Comparison of ENCODE assay signal across 8 cellular contexts in the genomic region with DNA sequence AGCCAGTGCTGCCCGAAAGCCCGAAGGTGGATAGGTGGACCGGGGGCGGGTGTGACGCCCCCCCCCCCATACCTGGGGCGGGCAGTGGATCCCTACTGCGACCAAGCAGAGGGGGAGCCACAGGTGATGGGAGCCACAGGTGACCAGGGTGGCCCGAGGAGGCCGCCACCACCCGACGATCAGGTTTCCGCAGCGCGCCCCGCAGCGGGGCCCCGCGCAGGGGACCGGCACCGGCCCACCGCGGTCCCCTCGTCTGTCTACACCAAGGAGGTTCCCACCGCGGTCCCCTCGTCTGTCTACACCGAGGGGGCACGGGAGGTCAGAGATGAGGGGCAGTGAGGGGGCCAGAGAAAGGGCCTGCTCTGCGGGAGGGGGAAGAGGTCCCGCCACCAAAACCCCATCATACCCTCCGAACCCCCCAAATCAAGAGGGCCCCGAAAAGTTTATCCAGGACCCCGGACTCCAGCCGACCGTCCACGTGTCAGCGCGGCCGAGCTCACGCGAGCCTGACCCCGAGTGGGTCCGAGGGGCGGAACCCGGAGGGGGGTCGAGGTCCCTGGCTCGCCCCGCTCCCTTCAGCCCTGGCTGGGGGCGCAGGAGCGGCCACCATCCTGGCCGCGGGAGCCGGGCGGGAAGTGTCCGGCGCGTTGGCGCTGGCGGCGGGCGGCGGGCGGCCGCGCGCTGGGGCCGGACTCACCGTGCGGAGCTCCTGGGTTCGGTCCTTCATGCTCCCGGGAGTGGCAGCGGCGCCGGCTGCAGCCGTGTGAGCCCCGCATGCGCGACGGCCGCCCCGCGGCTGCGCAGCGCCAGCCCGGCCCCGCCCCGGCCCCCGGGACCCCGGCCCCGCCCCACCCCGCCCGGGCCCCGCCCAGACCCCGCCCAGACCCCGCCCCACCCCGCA. TPM values are rescaled to one million over a fixed set of nuclear protein-coding genes. Genes with fewer than 3 reads are reported as not detected.
A peak's percentile ranks its signal among the peaks of the same experiment; 100 is the strongest.
DNase-seq lines count a peak whose midpoint lies in the region; ATAC-seq, FAIRE-seq and TF ChIP-seq lines count a peak whose summit lies in the region.

A gene (minus strand): TSS at position 765 of the 901 bp plus-strand sequence. CDS start 38 bp downstream, at position 727.

- peaks cover 32% of the 10 kb centered on the region for H3K79me2 ChIP-seq in endothelial cell of umbilical vein (ENCODE audit: control insufficient read depth, insufficient read depth, low read length)

- dilution Hi-C loops in endothelial cell of umbilical vein (cut with MboI; ENCODE audit: extremely low pct_ligation_motif_present, low sequenced_read_pairs), result no loop called here

- no peaks in the 10 kb centered on the region for H3K9me3 Mint-ChIP-seq in stimulated activated effector memory CD8-positive, alpha-beta T cell treated with anti-CD3 and anti-CD28 coated beads, Interleukin-12 subunit alpha, Interleukin-12 subunit beta, amount 100 ng/mL, for 72 hours

- H3K27ac ChIP-seq in endothelial cell of umbilical vein (ENCODE audit: insufficient read depth, low read depth, low read length), result peak within 1 kb of the TSS; percentile 98

- H3K27me3 ChIP-seq in endothelial cell of umbilical vein (ENCODE audit: control insufficient read depth in 2 of 2, insufficient read depth in 2 of 2, low read length in 2 of 2), result no peaks in the 10 kb centered on the region

- intact Hi-C loops in endothelial cell of umbilical vein (cut with micrococcal nuclease), result loop anchor here (1.0 kb wide), 3 partner anchors 12 to 132 kb away; a partner anchor contains a TSS

- CTCF ChIA-PET in endothelial cell of umbilical vein (lab: Charles Lee), result interaction anchor here (1.0 to 8.6 kb wide), 4 partner anchors 13 to 108 kb away, joined by 3 to 270 read pairs (median 4); no protein-coding TSS in a partner anchor

- H3K9me1 ChIP-seq in endothelial cell of umbilical vein (replicated peaks; ENCODE audit: control insufficient read depth, extremely low read depth, insufficient read depth, low read length), result no peaks in the 10 kb centered on the region

- no peaks in the 10 kb centered on the region for H3K36me3 ChIP-seq in endothelial cell of umbilical vein (ENCODE audit: control insufficient read depth in 2 of 2, extremely low read depth in 1 of 2, insufficient read depth in 2 of 2, low read length in 2 of 2)

- TF ChIP-seq CTCF in endothelial cell of umbilical vein (IDR thresholded peaks at IDR 0.05; ENCODE audit: extremely low read depth in 1 of 2, insufficient read depth in 1 of 2, low read depth in 1 of 2, low read length in 2 of 2), result no peak

- H3K36me3 Mint-ChIP-seq in stimulated activated effector memory CD8-positive, alpha-beta T cell treated with anti-CD3 and anti-CD28 coated beads, Interleukin-12 subunit alpha, Interleukin-12 subunit beta, amount 100 ng/mL, for 72 hours, result peaks cover 39% of the 10 kb centered on the region

- H3K4me2 ChIP-seq in endothelial cell of umbilical vein (ENCODE audit: insufficient read depth, low read length), result peak within 1 kb of the TSS; percentile 48

- H3K9ac ChIP-seq in endothelial cell of umbilical vein (replicated peaks; ENCODE audit: extremely low read depth, insufficient read depth, low read length), result peak within 1 kb of the TSS; percentile 77

- peak within 1 kb of the TSS; percentile 42 to 66 (median 57) for H3K4me3 ChIP-seq in endothelial cell of umbilical vein (replicated peaks in 1 of 3; ENCODE audit: insufficient read depth in 1 of 3, low read depth in 1 of 3, low read length in 3 of 3)

- POLR2A ChIA-PET in endothelial cell of umbilical vein (lab: Charles Lee), result interaction anchor here (0.7 kb wide), 1 partner anchor 15 kb away, joined by 3 read pairs; no protein-coding TSS in a partner anchor

- no peak within 1 kb of the TSS for H2AFZ ChIP-seq in endothelial cell of umbilical vein (ENCODE audit: low read depth, low read length)

- no peaks in the 10 kb centered on the region for H3K9me3 ChIP-seq in endothelial cell of umbilical vein (replicated peaks; ENCODE audit: control insufficient read depth, insufficient read depth, low read length)

- no peaks in the 10 kb centered on the region for H4K20me1 ChIP-seq in endothelial cell of umbilical vein (replicated peaks; ENCODE audit: control insufficient read depth, extremely low read depth, insufficient read depth, low read length)

- DNase-seq in NCI-H82 (lab: John Stamatoyannopoulos, UW) (peak; percentile 73), NCI-H82 treated with DMSO at 0.1 percent for 48 hours (lab: John Stamatoyannopoulos, UW; ENCODE audit: unreplicated experiment) (no peak), NCI-H510A treated with DMSO at 0.1 percent for 48 hours (lab: John Stamatoyannopoulos, UW) (peak; percentile 24), endothelial cell of umbilical vein (ENCODE audit: low read depth, low spot score) (peak; percentile 55), mucosa of gallbladder (ENCODE audit: low spot score) (peak; percentile 68)
- DNase-seq in activated CD8-positive, alpha-beta memory T cell treated with anti-CD3 and anti-CD28 coated beads, Interleukin-2, amount 50 U/mL, for 48 hours, result peak; percentile 86
- DNase-seq in stimulated activated effector memory CD8-positive, alpha-beta T cell treated with anti-CD3 and anti-CD28 coated beads, Interleukin-12 subunit alpha, Interleukin-12 subunit beta, amount 100 ng/mL, for 72 hours (ENCODE audit: low spot score in 2 of 2), result peak; percentile 64 to 86

- peak; percentile 60 for ATAC-seq in HG02981 (IDR thresholded peaks at IDR 0.05; ENCODE audit: unreplicated experiment)
- ATAC-seq in stimulated activated effector memory CD8-positive, alpha-beta T cell treated with anti-CD3 and anti-CD28 coated beads, Interleukin-12 subunit alpha, Interleukin-12 subunit beta, amount 100 ng/mL, for 72 hours, result peak; percentile 70

- H3K4me3 Mint-ChIP-seq in stimulated activated effector memory CD8-positive, alpha-beta T cell treated with anti-CD3 and anti-CD28 coated beads, Interleukin-12 subunit alpha, Interleukin-12 subunit beta, amount 100 ng/mL, for 72 hours, result peak within 1 kb of the TSS; percentile 82

- H3K4me1 Mint-ChIP-seq in stimulated activated effector memory CD8-positive, alpha-beta T cell treated with anti-CD3 and anti-CD28 coated beads, Interleukin-12 subunit alpha, Interleukin-12 subunit beta, amount 100 ng/mL, for 72 hours, result peaks cover 39% of the 10 kb centered on the region

- peak; percentile 42 for FAIRE-seq in endothelial cell of umbilical vein (lab: Jason Lieb, UNC)

- BruUV-seq in endothelial cell of umbilical vein (replicated peaks; lab: Mats Ljungman, UMichigan), result TSS peak; percentile 61

- TF ChIP-seq POLR2A in endothelial cell of umbilical vein (IDR thresholded peaks at IDR 0.05; ENCODE audit: low read depth, low read length), result peak; percentile 77

- peak within 1 kb of the TSS; percentile 89 for H3K27ac Mint-ChIP-seq in stimulated activated effector memory CD8-positive, alpha-beta T cell treated with anti-CD3 and anti-CD28 coated beads, Interleukin-12 subunit alpha, Interleukin-12 subunit beta, amount 100 ng/mL, for 72 hours

- peaks cover 35% of the 10 kb centered on the region for H3K4me1 ChIP-seq in endothelial cell of umbilical vein (ENCODE audit: control insufficient read depth, extremely low read depth, insufficient read depth, low read length)

TF ChIP-seq in endothelial cell of umbilical vein, 7 proteins besides CTCF, POLR2A, EP300 and RAD21:
- TF ChIP-seq JUN (IDR thresholded peaks at IDR 0.05; ENCODE audit: borderline replicate concordance, insufficient read depth, insufficient read length, low read depth) (no peak), POLR2AphosphoS5 (IDR thresholded peaks at IDR 0.05; ENCODE audit: insufficient read depth, low read depth, low read length) (peak; percentile 76)

RNA-seq across cellular contexts. Expression of the gene that starts here (rescaled TPM):
- total RNA-seq in endothelial cell of umbilical vein, result 16.8 and 20.8 TPM in 2 replicates
- 13.1 and 16.0 TPM in 2 replicates for polyA plus RNA-seq in endothelial cell of umbilical vein
- 10.3 and 11.8 TPM in 2 replicates for polyA plus RNA-seq in endothelial cell of umbilical vein (2011; cell fraction: cytosol; rRNA removed)
- 70.2 and 73.5 TPM in 2 replicates for polyA plus RNA-seq in endothelial cell of umbilical vein (2011; cell fraction: nucleus; rRNA removed)
- polyA plus RNA-seq in endothelial cell of umbilical vein (2012), result 20.8 and 23.1 TPM in 2 replicates
- polyA minus RNA-seq in endothelial cell of umbilical vein, result 13.4 and 21.7 TPM in 2 replicates
- polyA minus RNA-seq in endothelial cell of umbilical vein (2011; cell fraction: cytosol; rRNA and poly(A)+ RNA removed), result 5.7 TPM
- 14.1 and 16.5 TPM in 2 replicates for polyA minus RNA-seq in endothelial cell of umbilical vein (2011; cell fraction: nucleus; rRNA and poly(A)+ RNA removed)
- 33.8 TPM for total RNA-seq in mucosa of gallbladder
